Comparison of ENCODE assay signal across 8 cellular contexts in genomic region chr9:128067622-128067897, GRCh38. TPM values are rescaled to one million over a fixed set of nuclear protein-coding genes. Genes with fewer than 3 reads are reported as not detected.
DNase-seq lines count a peak whose midpoint lies in the region; FAIRE-seq and TF ChIP-seq lines count a peak whose summit lies in the region.

No MANE protein-coding gene starts in this region.

- TF ChIP-seq EP300 in suprapubic skin (IDR thresholded peaks at IDR 0.05) = no peak

- H3K4me1 ChIP-seq in adrenal gland (replicated peaks in 1 of 2) (peaks cover 31 to 61% of the 10 kb centered on the region in 2 donors), keratinocyte (ENCODE audit: control insufficient read depth, extremely low read depth, insufficient read depth, low read length) (peaks cover 26% of the 10 kb centered on the region), suprapubic skin (peaks cover 69% of the 10 kb centered on the region)

- H3K9ac ChIP-seq in keratinocyte (ENCODE audit: control insufficient read depth, extremely low read depth, insufficient read depth, low read length) = peak overlapping the region; percentile 96

- H3K27ac ChIP-seq in adrenal gland (peak overlapping the region; percentile 71 to 100 (median 96)), keratinocyte (ENCODE audit: control insufficient read depth, insufficient read depth, low read length) (peak overlapping the region; percentile 99), suprapubic skin (peak overlapping the region; percentile 95)

- H3K27ac Mint-ChIP-seq in activated CD4-positive, alpha-beta T cell treated with anti-CD3 and anti-CD28 coated beads, Interleukin-2, amount 10 ng/mL, durations not matched to agents 24 days and 14 days = no peak overlapping the region

- peak overlapping the region in 2 of 4 donors; percentile 44 to 79 for H3K4me3 ChIP-seq in adrenal gland
- peak overlapping the region; percentile 77 to 93 (median 80) for H3K4me3 ChIP-seq in keratinocyte (ENCODE audit: control insufficient read depth in 2 of 3, extremely low read depth in 1 of 3, insufficient read depth in 2 of 3, low read depth in 1 of 3, low read length in 3 of 3)
- H3K4me3 ChIP-seq in suprapubic skin = peak overlapping the region; percentile 94

- H3K36me3 Mint-ChIP-seq in activated CD4-positive, alpha-beta T cell treated with anti-CD3 and anti-CD28 coated beads, Interleukin-2, amount 10 ng/mL, durations not matched to agents 24 days and 14 days (ENCODE audit: low read depth) = peaks cover 22% of the 10 kb centered on the region

- peak overlapping the region; percentile 97 for H3K4me2 ChIP-seq in keratinocyte (ENCODE audit: control insufficient read depth, extremely low read depth, insufficient read depth, low read depth, low read length)

- H4K20me1 ChIP-seq in keratinocyte (ENCODE audit: control insufficient read depth, extremely low read depth, insufficient read depth, low read length) = no peaks in the 10 kb centered on the region

- no peaks in the 10 kb centered on the region for H3K9me3 Mint-ChIP-seq in activated CD4-positive, alpha-beta T cell treated with anti-CD3 and anti-CD28 coated beads, Interleukin-2, amount 10 ng/mL, durations not matched to agents 24 days and 14 days

- no peaks in the 10 kb centered on the region for H3K27me3 Mint-ChIP-seq in activated CD4-positive, alpha-beta T cell treated with anti-CD3 and anti-CD28 coated beads, Interleukin-2, amount 10 ng/mL, durations not matched to agents 24 days and 14 days

- peaks cover 44% of the 10 kb centered on the region for H3K4me1 Mint-ChIP-seq in activated CD4-positive, alpha-beta T cell treated with anti-CD3 and anti-CD28 coated beads, Interleukin-2, amount 10 ng/mL, durations not matched to agents 24 days and 14 days

- no peaks in the 10 kb centered on the region for H3K9me3 ChIP-seq in adrenal gland (replicated peaks in 1 of 3)
- no peaks in the 10 kb centered on the region for H3K9me3 ChIP-seq in keratinocyte (ENCODE audit: control insufficient read depth, low read depth, low read length)
- no peaks in the 10 kb centered on the region for H3K9me3 ChIP-seq in suprapubic skin

- no peak overlapping the region for H3K4me3 Mint-ChIP-seq in activated CD4-positive, alpha-beta T cell treated with anti-CD3 and anti-CD28 coated beads, Interleukin-2, amount 10 ng/mL, durations not matched to agents 24 days and 14 days

- H3K9me1 ChIP-seq in keratinocyte (ENCODE audit: control insufficient read depth, extremely low read depth, insufficient read depth, low read length) = peaks cover 3% of the 10 kb centered on the region

- H3K79me2 ChIP-seq in keratinocyte (ENCODE audit: control insufficient read depth, insufficient read depth, low read length) = peaks cover 43% of the 10 kb centered on the region

- WGBS in adrenal gland, 4 donors = 0 to 1% (median 0%) methylated on average over 9 of the region's 9 CpGs
- 1% methylated on average over 9 of the region's 9 CpGs for WGBS in suprapubic skin

- DNase-seq in H54 (ENCODE audit: insufficient read length, low spot score) = no peak
- no peak for DNase-seq in adrenal gland
- no peak for DNase-seq in keratinocyte (ENCODE audit: low read depth, low spot score)
- no peak for DNase-seq in suprapubic skin (ENCODE audit: low spot score in 2 of 2)
- no peak for DNase-seq in NCI-H1930 (lab: John Stamatoyannopoulos, UW)
- DNase-seq in activated CD4-positive, alpha-beta T cell treated with anti-CD3 and anti-CD28 coated beads, Interleukin-2, amount 10 ng/mL, durations not matched to agents 24 days and 14 days = no peak
- no peak for DNase-seq in NCI-H510A treated with DMSO at 0.1 percent for 48 hours (lab: John Stamatoyannopoulos, UW)
- no peak for DNase-seq in DMS53 (lab: John Stamatoyannopoulos, UW)

- intact Hi-C loops in adrenal gland (cut with DNase I) = no loop called here
- intact Hi-C loops in activated CD4-positive, alpha-beta T cell treated with anti-CD3 and anti-CD28 coated beads, Interleukin-2, amount 10 ng/mL, durations not matched to agents 24 days and 14 days (cut with micrococcal nuclease) = loop anchor here (1.0 to 10.0 kb wide), 6 partner anchors 27 to 1110 kb away; partner anchors contain the start of genes CDK9, IER5L and TOR2A

- peaks cover 0 to 10% of the 10 kb centered on the region in 2 donors for H3K36me3 ChIP-seq in adrenal gland (replicated peaks in 1 of 2)
- H3K36me3 ChIP-seq in keratinocyte (ENCODE audit: control insufficient read depth in 2 of 2, extremely low read depth in 1 of 2, insufficient read depth in 2 of 2, low read length in 2 of 2) = peaks cover 0 to 3% of the 10 kb centered on the region in 2 experiments
- peaks cover 12% of the 10 kb centered on the region for H3K36me3 ChIP-seq in suprapubic skin

- dilution Hi-C loops in keratinocyte (cut with MboI; ENCODE audit: extremely low pct_ligation_motif_present, low sequenced_read_pairs) = loop anchor here (25.0 kb wide), 1 partner anchor 130 kb away; the partner anchor contains the start of genes DPM2 and PIP5KL1

- no peaks in the 10 kb centered on the region for H3K27me3 ChIP-seq in adrenal gland
- no peaks in the 10 kb centered on the region for H3K27me3 ChIP-seq in keratinocyte (ENCODE audit: control insufficient read depth, extremely low read depth, insufficient read depth, low read length)
- H3K27me3 ChIP-seq in suprapubic skin = no peaks in the 10 kb centered on the region

- TF ChIP-seq CTCF in adrenal gland (IDR thresholded peaks at IDR 0.05) (no peak), keratinocyte (optimal IDR thresholded peaks at IDR 0.05 in 1 of 3, IDR thresholded peaks at IDR 0.05 in 1 of 3, conservative IDR thresholded peaks at IDR 0.05 in 1 of 3; ENCODE audit: extremely low read depth in 1 of 3, insufficient read depth in 2 of 3, low read length in 3 of 3) (no peak), suprapubic skin (IDR thresholded peaks at IDR 0.05) (no peak)

- peak; percentile 44 for TF ChIP-seq POLR2A in H54 (IDR thresholded peaks at IDR 0.05; ENCODE audit: low read depth, low read length)
- no peak for TF ChIP-seq POLR2A in adrenal gland (IDR thresholded peaks at IDR 0.05)
- no peak for TF ChIP-seq POLR2A in suprapubic skin (IDR thresholded peaks at IDR 0.05)

- H2AFZ ChIP-seq in keratinocyte (ENCODE audit: control insufficient read depth, low read length) = peak overlapping the region; percentile 88

- no peak for FAIRE-seq in H54 (lab: Jason Lieb, UNC)
- no peak for FAIRE-seq in keratinocyte (lab: Jason Lieb, UNC)

RNA-seq across cellular contexts. Expression of gene NAIF1, which starts 0.4 kb away (rescaled TPM):
- total RNA-seq in adrenal gland (10 to 100 TPM in 6 of 8 donors, 1 to 10 TPM in 2; 8.0 to 20.7 (median 12.2) TPM), suprapubic skin (10 to 100 TPM in 3 of 4 donors, 1 to 10 TPM in 1; 9.6 to 14.7 (median 12.6) TPM)
- polyA plus RNA-seq in adrenal gland (10 to 100 TPM in 2 of 3 donors, 1 to 10 TPM in 1; 6.6 to 12.8 (median 10.8) TPM), keratinocyte (6.3 to 7.5 TPM (median 7.4 TPM) in 3 replicates)
- polyA plus RNA-seq in keratinocyte (2011; ENCODE audit: low read depth) = 7.4 TPM
- 5.9 and 8.1 TPM in 2 replicates for polyA plus RNA-seq in keratinocyte (2011; cell fraction: cytosol; rRNA removed)
- polyA plus RNA-seq in keratinocyte (2011; cell fraction: nucleus; rRNA removed) = 7.9 and 8.6 TPM in 2 replicates
- polyA plus RNA-seq in keratinocyte (2012; ENCODE audit: low replicate concordance) = 7.1 and 10.0 TPM in 2 replicates
- polyA minus RNA-seq in keratinocyte = 4.6 to 7.5 TPM (median 5.9 TPM) in 3 replicates
- 16.5 TPM for polyA minus RNA-seq in keratinocyte (2011; cell fraction: cytosol; rRNA and poly(A)+ RNA removed)
- polyA minus RNA-seq in keratinocyte (2011; cell fraction: nucleus; rRNA and poly(A)+ RNA removed) = 3.4 and 5.4 TPM in 2 replicates
- 9.6 and 11.1 TPM in 2 replicates for total RNA-seq in activated CD4-positive, alpha-beta T cell treated with anti-CD3 and anti-CD28 coated beads, Interleukin-2, amount 10 ng/mL, durations not matched to agents 24 days and 14 days

RNA-seq across cellular contexts. Expression of gene SLC25A25, which starts 0.5 kb away (rescaled TPM):
- total RNA-seq in adrenal gland = 10 to 100 TPM; 11.4 to 60.6 (median 25.5) TPM
- 10 to 100 TPM; 13.6 to 14.1 (median 13.9) TPM for polyA plus RNA-seq in adrenal gland
- 4.1 to 7.9 TPM (median 6.5 TPM) in 3 replicates for polyA plus RNA-seq in keratinocyte
- polyA plus RNA-seq in keratinocyte (2011; ENCODE audit: low read depth) = 103 TPM
- polyA plus RNA-seq in keratinocyte (2011; cell fraction: cytosol; rRNA removed) = 3.0 and 3.5 TPM in 2 replicates
- polyA plus RNA-seq in keratinocyte (2011; cell fraction: nucleus; rRNA removed) = 9.7 and 9.9 TPM in 2 replicates
- 4.9 and 20.7 TPM in 2 replicates for polyA plus RNA-seq in keratinocyte (2012; ENCODE audit: low replicate concordance)
- polyA minus RNA-seq in keratinocyte = 5.3 to 6.5 TPM (median 6.1 TPM) in 3 replicates
- polyA minus RNA-seq in keratinocyte (2011; cell fraction: cytosol; rRNA and poly(A)+ RNA removed) = 8.4 TPM
- polyA minus RNA-seq in keratinocyte (2011; cell fraction: nucleus; rRNA and poly(A)+ RNA removed) = 7.2 and 8.0 TPM in 2 replicates
- 100 to 1,000 TPM in 1 of 4 donors, 10 to 100 TPM in 3; 37.9 to 106 (median 66.5) TPM for total RNA-seq in suprapubic skin
- total RNA-seq in activated CD4-positive, alpha-beta T cell treated with anti-CD3 and anti-CD28 coated beads, Interleukin-2, amount 10 ng/mL, durations not matched to agents 24 days and 14 days = 12.2 and 14.0 TPM in 2 replicates

RNA-seq across cellular contexts. Expression of gene PTGES2, which starts 60.0 kb away (rescaled TPM):
- 100 to 1,000 TPM in 4 of 8 donors, 10 to 100 TPM in 4; 82.5 to 147 (median 101) TPM for total RNA-seq in adrenal gland
- 100 to 1,000 TPM in 2 of 3 donors, 10 to 100 TPM in 1; 69.5 to 104 (median 101) TPM for polyA plus RNA-seq in adrenal gland
- 61.3 to 71.3 TPM (median 68.7 TPM) in 3 replicates for polyA plus RNA-seq in keratinocyte
- polyA plus RNA-seq in keratinocyte (2011; ENCODE audit: low read depth) = 12.9 TPM
- 40.6 and 68.8 TPM in 2 replicates for polyA plus RNA-seq in keratinocyte (2011; cell fraction: cytosol; rRNA removed)
- 71.2 and 78.4 TPM in 2 replicates for polyA plus RNA-seq in keratinocyte (2011; cell fraction: nucleus; rRNA removed)
- polyA plus RNA-seq in keratinocyte (2012; ENCODE audit: low replicate concordance) = 26.6 and 60.0 TPM in 2 replicates
- polyA minus RNA-seq in keratinocyte = 48.2 to 64.8 TPM (median 49.7 TPM) in 3 replicates
- polyA minus RNA-seq in keratinocyte (2011; cell fraction: cytosol; rRNA and poly(A)+ RNA removed) = 79.8 TPM
- polyA minus RNA-seq in keratinocyte (2011; cell fraction: nucleus; rRNA and poly(A)+ RNA removed) = 30.1 and 30.7 TPM in 2 replicates
- total RNA-seq in suprapubic skin = 10 to 100 TPM; 47.4 to 76.0 (median 55.9) TPM
- 84.6 and 89.8 TPM in 2 replicates for total RNA-seq in activated CD4-positive, alpha-beta T cell treated with anti-CD3 and anti-CD28 coated beads, Interleukin-2, amount 10 ng/mL, durations not matched to agents 24 days and 14 days
